ENCODE assay signal across 34 cellular contexts in genomic region chr11:74777038-74777437, GRCh38. TPM values are rescaled to one million over a fixed set of nuclear protein-coding genes. Genes with fewer than 3 reads are reported as not detected.
"Had no signal": no experiment of that assay in that cellular context is flagged by ENCODE, and none has a peak within 500 bp of the region (broad histone marks: within the 10 kb centered on the region; RNA-seq: fewer than 3 reads in every experiment).

No MANE protein-coding gene starts in this region.

- H3K27ac Mint-ChIP-seq: activated B cell treated with CpG ODN at 0.5 μM for 24 hours; activated CD4-positive, alpha-beta memory T cell treated with anti-CD3 and anti-CD28 coated beads, Interleukin-2, amount 10 ng/mL, durations not matched to agents 7 days and 5 days; activated naive CD4-positive, alpha-beta T cell treated with anti-CD3 and anti-CD28 coated beads, Interleukin-2, amount 50 U/mL, for 24 hours; activated T-cell treated with anti-CD3 and anti-CD28 coated beads, Interleukin-2, amount 50 U/mL, for 24 hours; activated T-helper 2 cell treated with anti-CD3 and anti-CD28 coated beads, Interferon-gamma antibody, Interleukin-2, Interleukin-4, amounts not matched to agents 10 μg/mL and 5 μg/mL and 100 μg/mL, durations not matched to agents 14 hours and 24 hours and 36 hours; T-helper 2 cell treated with Interferon-gamma antibody and Interleukin-4, amounts not matched to agents 5 μg/mL and 100 μg/mL, for 36 hours had no signal

- H3K4me3 Mint-ChIP-seq: activated B cell treated with CpG ODN at 0.5 μM for 24 hours; activated CD4-positive, alpha-beta memory T cell treated with anti-CD3 and anti-CD28 coated beads, Interleukin-2, amount 10 ng/mL, durations not matched to agents 7 days and 5 days; activated naive CD4-positive, alpha-beta T cell treated with anti-CD3 and anti-CD28 coated beads, Interleukin-2, amount 50 U/mL, for 24 hours; activated T-cell treated with anti-CD3 and anti-CD28 coated beads, Interleukin-2, amount 50 U/mL, for 24 hours; brain; T-helper 2 cell treated with Interferon-gamma antibody and Interleukin-4, amounts not matched to agents 5 μg/mL and 100 μg/mL, for 36 hours had no signal

- H3K27me3 ChIP-seq: SJCRH30 had no signal

- H3K4me3 ChIP-seq: K562, SJCRH30, SK-N-MC had no signal

- H3K9me3 Mint-ChIP-seq: activated B cell treated with CpG ODN at 0.5 μM for 24 hours; activated CD4-positive, alpha-beta memory T cell treated with anti-CD3 and anti-CD28 coated beads, Interleukin-2, amount 10 ng/mL, durations not matched to agents 7 days and 5 days; activated naive CD4-positive, alpha-beta T cell treated with anti-CD3 and anti-CD28 coated beads, Interleukin-2, amount 50 U/mL, for 24 hours; activated T-cell treated with anti-CD3 and anti-CD28 coated beads, Interleukin-2, amount 50 U/mL, for 24 hours; activated T-helper 2 cell treated with anti-CD3 and anti-CD28 coated beads, Interferon-gamma antibody, Interleukin-2, Interleukin-4, amounts not matched to agents 10 μg/mL and 5 μg/mL and 100 μg/mL, durations not matched to agents 14 hours and 24 hours and 36 hours; brain; T-helper 2 cell treated with Interferon-gamma antibody and Interleukin-4, amounts not matched to agents 5 μg/mL and 100 μg/mL, for 36 hours had no signal

- H3K36me3 ChIP-seq: SJCRH30 had no signal

- H3K27me3 Mint-ChIP-seq: activated B cell treated with CpG ODN at 0.5 μM for 24 hours; activated CD4-positive, alpha-beta memory T cell treated with anti-CD3 and anti-CD28 coated beads, Interleukin-2, amount 10 ng/mL, durations not matched to agents 7 days and 5 days; activated naive CD4-positive, alpha-beta T cell treated with anti-CD3 and anti-CD28 coated beads, Interleukin-2, amount 50 U/mL, for 24 hours; activated T-cell treated with anti-CD3 and anti-CD28 coated beads, Interleukin-2, amount 50 U/mL, for 24 hours; brain had no signal

- H3K4me1 Mint-ChIP-seq: activated CD4-positive, alpha-beta memory T cell treated with anti-CD3 and anti-CD28 coated beads, Interleukin-2, amount 10 ng/mL, durations not matched to agents 7 days and 5 days had no signal

- DNase-seq: activated B cell treated with CpG ODN at 0.5 μM for 24 hours; activated CD4-positive, alpha-beta memory T cell treated with anti-CD3 and anti-CD28 coated beads, Interleukin-2, amount 10 ng/mL, durations not matched to agents 7 days and 5 days; activated CD4-positive, alpha-beta T cell treated with anti-CD3 and anti-CD28 coated beads for 4 hours; activated CD4-positive, CD25-positive, alpha-beta regulatory T cell treated with anti-CD3 and anti-CD28 coated beads, Interleukin-2, amount 50 U/mL, for 72 hours; activated gamma-delta T cell; activated naive CD4-positive, alpha-beta T cell treated with Interleukin-2 at 50 U/mL for 16 hours; activated T-cell treated with anti-CD3 and anti-CD28 coated beads, Interleukin-2, amount 50 U/mL, for 24 hours; anterior cingulate cortex; caudate nucleus; cerebellar nuclear complex; NCI-H1105; NCI-H1417 treated with DMSO at 0.1 percent for 48 hours; NCI-H187 treated with DMSO at 0.1 percent for 48 hours; NCI-H2081; NCI-H2171 treated with DMSO at 0.1 percent for 48 hours; NCI-H2227 treated with DMSO at 0.1 percent for 48 hours; NCI-H446; NCI-H510A treated with DMSO at 0.1 percent for 48 hours; NCI-H526 treated with DMSO at 0.1 percent for 48 hours; NCI-H774; SHP77; SJCRH30 had no signal

- H3K27ac ChIP-seq: SJCRH30, SK-N-MC, VCaP had no signal

- H3K4me1 ChIP-seq: SJCRH30 had no signal

- ATAC-seq: K562, Panc1 had no signal

RNA-seq across cellular contexts. Expression of gene CHRDL2, which starts 45.8 kb away (rescaled TPM):
- total RNA-seq: activated B cell treated with CpG ODN at 0.5 μM for 24 hours; activated CD4-positive, alpha-beta memory T cell treated with anti-CD3 and anti-CD28 coated beads, Interleukin-2, amount 10 ng/mL, durations not matched to agents 7 days and 5 days; activated T-helper 2 cell treated with anti-CD3 and anti-CD28 coated beads, Interferon-gamma antibody, Interleukin-2, Interleukin-4, amounts not matched to agents 10 μg/mL and 5 μg/mL and 100 μg/mL, durations not matched to agents 14 hours and 24 hours and 36 hours; bronchial epithelial cell; K562; M059J; RPMI7951; SJCRH30; T-helper 1 cell treated with Interleukin-12 subunit alpha and Interleukin-12 subunit beta and Interleukin-4 antibody, amounts not matched to agents 30 ng/mL and 1 ng/mL, for 36 hours had no signal
- polyA plus RNA-seq: K562 had no signal
